In the genomic region with DNA sequence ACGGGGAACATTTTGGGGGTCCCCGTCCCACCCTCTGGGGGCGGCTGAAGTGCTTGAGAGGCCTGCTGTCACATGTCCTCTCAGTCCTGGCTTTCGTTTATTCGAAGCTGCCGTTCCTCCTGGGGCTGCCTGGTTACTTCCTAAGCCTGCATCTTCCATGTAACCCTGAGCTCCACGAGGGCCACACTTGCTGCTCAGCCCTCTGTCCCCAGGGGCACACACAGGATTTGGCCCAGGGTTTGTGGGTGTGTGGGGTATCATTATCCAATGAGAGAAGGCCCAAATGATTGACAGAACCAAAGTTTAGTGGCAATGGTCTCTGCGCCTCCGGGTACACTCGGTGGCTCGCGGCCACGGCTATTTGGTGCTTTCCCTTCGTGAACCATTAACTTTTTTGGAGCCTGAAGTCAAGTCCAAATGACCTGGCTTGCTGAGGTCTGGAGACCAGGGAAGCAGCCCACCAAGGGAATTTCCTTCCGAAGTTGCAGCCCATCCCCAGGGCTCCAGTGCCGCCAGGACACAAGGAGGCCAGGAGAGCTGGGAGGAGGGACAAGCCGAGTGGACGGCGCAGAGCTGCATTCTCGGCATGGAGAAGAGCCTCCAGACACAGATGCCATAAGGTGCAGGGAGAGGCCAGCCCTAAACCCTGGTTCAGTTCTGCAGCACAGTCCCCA, we compare ENCODE assay signal across 28 cellular contexts.
"Had no signal": no experiment of that assay in that cellular context is flagged by ENCODE, and none has a peak within 500 bp of the region (broad histone marks: within the 10 kb centered on the region; RNA-seq: fewer than 3 reads in every experiment).

No MANE protein-coding gene starts in this region.

- DNase-seq: activated CD4-positive, alpha-beta memory T cell treated with anti-CD3 and anti-CD28 coated beads, Interleukin-2, amount 10 ng/mL, durations not matched to agents 7 days and 5 days; activated CD4-positive, alpha-beta T cell treated with anti-CD3 and anti-CD28 coated beads for 1 hour; activated CD4-positive, alpha-beta T cell treated with anti-CD3 and anti-CD28 coated beads for 4 hours; activated CD4-positive, alpha-beta T cell treated with anti-CD3 and anti-CD28 coated beads, Interleukin-2, amount 10 ng/mL, durations not matched to agents 7 days and 5 days; activated CD4-positive, alpha-beta T cell treated with anti-CD3 and anti-CD28 coated beads, Interleukin-2, amount 50 U/mL, for 4 hours; activated effector memory CD4-positive, alpha-beta T cell treated with Interleukin-2 at 50 U/mL for 16 hours; activated gamma-delta T cell treated with Interleukin-2 at 50 U/mL for 16 hours; activated naive CD4-positive, alpha-beta T cell treated with anti-CD3 and anti-CD28 coated beads, Interleukin-2, amount 50 U/mL, for 16 hours; activated naive CD4-positive, alpha-beta T cell treated with Interleukin-2 at 50 U/mL for 16 hours; activated T-cell treated with anti-CD3 and anti-CD28 coated beads, Interleukin-2, amount 50 U/mL, for 4 hours; amniotic stem cell; anterior cingulate cortex; body of pancreas; caudate nucleus; cortex of kidney; dermis blood vessel endothelial cell; effector CD4-positive, alpha-beta T cell; effector memory CD8-positive, alpha-beta T cell; erythroblast; foreskin keratinocyte; gastrocnemius medialis; glutamatergic neuron; heart left ventricle; T-helper 2 cell had no signal

- H3K4me1 ChIP-seq: body of pancreas, foreskin keratinocyte, gastrocnemius medialis had no signal

- FAIRE-seq: colon had no signal

- H3K4me3 Mint-ChIP-seq: activated CD4-positive, alpha-beta memory T cell treated with anti-CD3 and anti-CD28 coated beads, Interleukin-2, amount 10 ng/mL, durations not matched to agents 7 days and 5 days; activated CD4-positive, alpha-beta T cell treated with anti-CD3 and anti-CD28 coated beads, Interleukin-2, amount 10 ng/mL, durations not matched to agents 7 days and 5 days; activated naive CD8-positive, alpha-beta T cell; activated T-cell treated with anti-CD3 and anti-CD28 coated beads, Interleukin-2, amount 50 U/mL, for 4 hours; activated T-helper 17 cell treated with anti-CD3 and anti-CD28 coated beads, Interleukin-2, amount 50 U/mL, for 72 hours; effector memory CD8-positive, alpha-beta T cell had no signal

- H3K27me3 ChIP-seq: body of pancreas, esophagus muscularis mucosa, foreskin keratinocyte had no signal

- H3K9me3 Mint-ChIP-seq: activated CD4-positive, alpha-beta memory T cell treated with anti-CD3 and anti-CD28 coated beads, Interleukin-2, amount 10 ng/mL, durations not matched to agents 7 days and 5 days; activated T-cell treated with anti-CD3 and anti-CD28 coated beads, Interleukin-2, amount 50 U/mL, for 4 hours; activated T-helper 17 cell treated with anti-CD3 and anti-CD28 coated beads, Interleukin-2, amount 50 U/mL, for 72 hours had no signal

- H3K27ac Mint-ChIP-seq: activated CD4-positive, alpha-beta memory T cell treated with anti-CD3 and anti-CD28 coated beads, Interleukin-2, amount 10 ng/mL, durations not matched to agents 7 days and 5 days; activated CD4-positive, alpha-beta T cell treated with anti-CD3 and anti-CD28 coated beads, Interleukin-2, amount 10 ng/mL, durations not matched to agents 7 days and 5 days; activated naive CD8-positive, alpha-beta T cell; activated T-helper 17 cell treated with anti-CD3 and anti-CD28 coated beads, Interleukin-2, amount 50 U/mL, for 72 hours; effector memory CD8-positive, alpha-beta T cell had no signal

- H3K36me3 Mint-ChIP-seq: activated naive CD8-positive, alpha-beta T cell had no signal

- H3K27ac ChIP-seq: body of pancreas, esophagus muscularis mucosa, foreskin keratinocyte, gastrocnemius medialis, heart left ventricle had no signal

- H3K9me3 ChIP-seq: body of pancreas, gastrocnemius medialis had no signal

- ATAC-seq: activated T-cell treated with anti-CD3 and anti-CD28 coated beads, Interleukin-2, amount 50 U/mL, for 4 hours; activated T-helper 17 cell treated with anti-CD3 and anti-CD28 coated beads, Interleukin-2, amount 50 U/mL, for 72 hours; body of pancreas; effector memory CD8-positive, alpha-beta T cell; foreskin keratinocyte; gastrocnemius medialis; heart left ventricle had no signal

- H3K4me3 ChIP-seq: body of pancreas, esophagus muscularis mucosa, gastrocnemius medialis, heart left ventricle had no signal

- H3K36me3 ChIP-seq: esophagus muscularis mucosa, gastrocnemius medialis, heart left ventricle had no signal

- H3K4me1 Mint-ChIP-seq: activated CD4-positive, alpha-beta memory T cell treated with anti-CD3 and anti-CD28 coated beads, Interleukin-2, amount 10 ng/mL, durations not matched to agents 7 days and 5 days; activated CD4-positive, alpha-beta T cell treated with anti-CD3 and anti-CD28 coated beads, Interleukin-2, amount 10 ng/mL, durations not matched to agents 7 days and 5 days; activated T-helper 17 cell treated with anti-CD3 and anti-CD28 coated beads, Interleukin-2, amount 50 U/mL, for 72 hours had no signal

- H3K27me3 Mint-ChIP-seq: activated CD4-positive, alpha-beta memory T cell treated with anti-CD3 and anti-CD28 coated beads, Interleukin-2, amount 10 ng/mL, durations not matched to agents 7 days and 5 days; activated CD4-positive, alpha-beta T cell treated with anti-CD3 and anti-CD28 coated beads, Interleukin-2, amount 10 ng/mL, durations not matched to agents 7 days and 5 days had no signal
